In the genomic region with DNA sequence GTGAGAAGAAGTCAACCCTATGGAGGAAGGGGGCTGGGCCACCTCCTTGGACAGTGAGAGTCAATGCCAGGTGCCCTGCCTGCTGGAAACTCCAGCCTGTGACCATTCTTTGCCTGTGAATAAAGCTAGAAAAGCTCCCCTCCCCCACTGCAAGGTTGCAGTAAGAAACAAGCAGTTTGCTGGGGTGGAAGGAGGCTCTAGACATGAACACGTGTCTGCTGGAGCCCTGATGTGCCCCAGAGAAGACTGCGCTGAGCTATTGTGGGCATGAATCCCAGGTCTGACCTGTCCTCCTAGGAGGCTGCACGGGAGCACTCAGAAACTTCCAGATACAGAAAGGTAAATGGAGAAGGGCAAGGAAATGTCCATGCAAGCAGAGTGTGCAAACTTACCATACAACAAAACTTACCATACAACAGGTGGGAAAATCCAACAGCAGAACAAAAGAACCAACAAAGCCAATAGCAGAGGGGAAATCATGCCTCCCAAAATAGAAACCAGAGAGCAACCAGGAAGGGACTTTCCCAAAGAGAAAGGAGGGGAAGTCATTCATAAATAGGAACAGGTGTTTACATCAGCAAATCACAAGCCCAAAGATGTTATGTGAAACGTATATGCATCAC, we compare ENCODE assay signal across 10 cellular contexts.
DNase-seq lines count a peak whose midpoint lies in the region; ATAC-seq lines count a peak whose summit lies in the region.
"Had no signal": no experiment of that assay in that cellular context is flagged by ENCODE, and none has a peak within 500 bp of the region (broad histone marks: within the 10 kb centered on the region; RNA-seq: fewer than 3 reads in every experiment).

No MANE protein-coding gene starts in this region.

- peak; percentile 50 for DNase-seq in DMS53 treated with DMSO at 0.1 percent for 48 hours (lab: John Stamatoyannopoulos, UW; ENCODE audit: unreplicated experiment)
- peak; percentile 76 for DNase-seq in RPMI8226
- no peak for DNase-seq in NCI-H526 (lab: John Stamatoyannopoulos, UW)
- DNase-seq in NCI-H1694 treated with DMSO at 0.1 percent for 48 hours (lab: John Stamatoyannopoulos, UW) = no peak
- no peak for DNase-seq in GOT3 (lab: John Stamatoyannopoulos, UW)
- DNase-seq: DMS79, heart left ventricle had no signal

- ATAC-seq in GM18909 (IDR thresholded peaks at IDR 0.05; ENCODE audit: poor library complexity, unreplicated experiment) = peak; percentile 77
- peak; percentile 73 for ATAC-seq in HG02870 (IDR thresholded peaks at IDR 0.05; ENCODE audit: unreplicated experiment)
- no peak for ATAC-seq in HG03025 (IDR thresholded peaks at IDR 0.05; ENCODE audit: low FRiP score, unreplicated experiment)
- ATAC-seq: heart left ventricle had no signal

Comparison
In these comparisons a context has a peak if more than half of its experiments do, and no peak if none do; other contexts are left out.
1. DNase-seq: peak in DMS53 treated with DMSO at 0.1 percent for 48 hours (single experiment) and RPMI8226 (single experiment); none in NCI-H526 (0 of 2), NCI-H1694 treated with DMSO at 0.1 percent for 48 hours (single experiment) and GOT3 (single experiment).